ENCODE assay signal across 11 cellular contexts in genomic region chr12:94304566-94305061, GRCh38.
DNase-seq lines count a peak whose midpoint lies in the region; ATAC-seq and TF ChIP-seq lines count a peak whose summit lies in the region.
"Had no signal": no experiment of that assay in that cellular context is flagged by ENCODE, and none has a peak within 500 bp of the region (broad histone marks: within the 10 kb centered on the region; RNA-seq: fewer than 3 reads in every experiment).

No MANE protein-coding gene starts in this region.

- ATAC-seq in HG03439 (IDR thresholded peaks at IDR 0.05; ENCODE audit: unreplicated experiment): no peak

- no peaks in the 10 kb centered on the region for H3K9me3 Mint-ChIP-seq in activated CD4-positive, alpha-beta memory T cell treated with anti-CD3 and anti-CD28 coated beads, Interleukin-2, amount 10 ng/mL, durations not matched to agents 7 days and 5 days
- H3K9me3 Mint-ChIP-seq in activated CD4-positive, alpha-beta memory T cell treated with anti-CD3 and anti-CD28 coated beads for 36 hours: no peaks in the 10 kb centered on the region

- H3K27me3 Mint-ChIP-seq in activated CD4-positive, alpha-beta memory T cell treated with anti-CD3 and anti-CD28 coated beads, Interleukin-2, amount 10 ng/mL, durations not matched to agents 7 days and 5 days: no peaks in the 10 kb centered on the region
- no peaks in the 10 kb centered on the region for H3K27me3 Mint-ChIP-seq in activated CD4-positive, alpha-beta memory T cell treated with anti-CD3 and anti-CD28 coated beads for 36 hours

- intact Hi-C loops in activated CD4-positive, alpha-beta memory T cell treated with anti-CD3 and anti-CD28 coated beads for 36 hours (cut with micrococcal nuclease): loop anchor here (1.0 to 10.0 kb wide), 10 partner anchors 22 to 340 kb away; partner anchors contain the start of gene PLXNC1
- intact Hi-C loops in tibial artery (cut with DNase I; ENCODE audit: low total_unique reads): no loop called here

- no peak for TF ChIP-seq CTCF in VCaP (conservative IDR thresholded peaks at IDR 0.05)
- no peak for TF ChIP-seq CTCF in tibial artery (IDR thresholded peaks at IDR 0.05)

- H3K27ac Mint-ChIP-seq in activated CD4-positive, alpha-beta memory T cell treated with anti-CD3 and anti-CD28 coated beads, Interleukin-2, amount 10 ng/mL, durations not matched to agents 7 days and 5 days: peak overlapping the region; percentile 73
- no peak overlapping the region for H3K27ac Mint-ChIP-seq in activated CD4-positive, alpha-beta memory T cell treated with anti-CD3 and anti-CD28 coated beads for 36 hours

- POLR2A ChIA-PET in activated CD4-positive, alpha-beta memory T cell treated with anti-CD3 and anti-CD28 coated beads, Interleukin-2, amount 10 ng/mL, durations not matched to agents 7 days and 5 days (lab: Charles Lee): interaction anchor here (0.7 to 3.2 kb wide), 15 partner anchors 14 to 1169 kb away, joined by 3 to 24 read pairs (median 3); partner anchors contain the start of genes METAP2 and PLXNC1
- POLR2A ChIA-PET in activated CD4-positive, alpha-beta memory T cell treated with anti-CD3 and anti-CD28 coated beads for 36 hours (lab: Charles Lee): interaction anchor here (1.2 to 2.1 kb wide), 3 partner anchors 22 to 96 kb away, joined by 4 to 10 read pairs (median 6); no protein-coding TSS in a partner anchor

- peaks cover 52% of the 10 kb centered on the region for H3K4me1 Mint-ChIP-seq in activated CD4-positive, alpha-beta memory T cell treated with anti-CD3 and anti-CD28 coated beads, Interleukin-2, amount 10 ng/mL, durations not matched to agents 7 days and 5 days
- peaks cover 38% of the 10 kb centered on the region for H3K4me1 Mint-ChIP-seq in activated CD4-positive, alpha-beta memory T cell treated with anti-CD3 and anti-CD28 coated beads for 36 hours (ENCODE audit: low read depth)

- H3K9me3 ChIP-seq in tibial artery: no peaks in the 10 kb centered on the region
- H3K9me3 ChIP-seq: prostate gland had no signal

- no peak overlapping the region for H3K4me3 ChIP-seq in tibial artery
- H3K4me3 ChIP-seq: prostate gland had no signal

- peaks cover 0 to 32% (median 12%) of the 10 kb centered on the region in 4 donors for H3K4me1 ChIP-seq in tibial artery
- H3K4me1 ChIP-seq: prostate gland had no signal

- CTCF ChIA-PET in activated CD4-positive, alpha-beta memory T cell treated with anti-CD3 and anti-CD28 coated beads, Interleukin-2, amount 10 ng/mL, durations not matched to agents 7 days and 5 days (lab: Charles Lee): interaction anchor here (1.2 to 1.7 kb wide), 2 partner anchors 155 to 202 kb away, joined by 4 to 6 read pairs; no protein-coding TSS in a partner anchor
- CTCF ChIA-PET in activated CD4-positive, alpha-beta memory T cell treated with anti-CD3 and anti-CD28 coated beads for 36 hours (lab: Charles Lee): interaction anchor here (1.0 to 1.5 kb wide), 5 partner anchors 11 to 155 kb away, joined by 3 to 5 read pairs (median 3); partner anchors contain the start of gene CEP83

- peaks cover 85% of the 10 kb centered on the region for H3K36me3 Mint-ChIP-seq in activated CD4-positive, alpha-beta memory T cell treated with anti-CD3 and anti-CD28 coated beads, Interleukin-2, amount 10 ng/mL, durations not matched to agents 7 days and 5 days (ENCODE audit: low read depth)
- H3K36me3 Mint-ChIP-seq in activated CD4-positive, alpha-beta memory T cell treated with anti-CD3 and anti-CD28 coated beads for 36 hours: peaks cover 78% of the 10 kb centered on the region

- H3K27me3 ChIP-seq in tibial artery: no peaks in the 10 kb centered on the region

- peak overlapping the region; percentile 18; the same call in 1 of the 2 replicates for H3K27ac ChIP-seq in VCaP
- H3K27ac ChIP-seq in tibial artery: peak overlapping the region; percentile 6 to 64
- H3K27ac ChIP-seq: prostate gland had no signal

- DNase-seq in activated CD4-positive, alpha-beta memory T cell treated with anti-CD3 and anti-CD28 coated beads, Interleukin-2, amount 10 ng/mL, durations not matched to agents 7 days and 5 days: no peak
- DNase-seq in activated CD4-positive, alpha-beta memory T cell treated with anti-CD3 and anti-CD28 coated beads for 36 hours: no peak
- DNase-seq in iPS-NIHi11 (ENCODE audit: low spot score) (peak; percentile 64), tibial artery (no peak), cerebellum (ENCODE audit: low spot score) (no peak), GF-D8 (lab: John Stamatoyannopoulos, UW) (no peak)
- DNase-seq: cerebellar nuclear complex, NCI-H1092 had no signal

- H3K4me3 Mint-ChIP-seq in activated CD4-positive, alpha-beta memory T cell treated with anti-CD3 and anti-CD28 coated beads, Interleukin-2, amount 10 ng/mL, durations not matched to agents 7 days and 5 days: peak overlapping the region; percentile 37
- no peak overlapping the region for H3K4me3 Mint-ChIP-seq in activated CD4-positive, alpha-beta memory T cell treated with anti-CD3 and anti-CD28 coated beads for 36 hours

- H3K36me3 ChIP-seq in tibial artery: peaks cover 0 to 15% (median 7%) of the 10 kb centered on the region in 3 donors
- H3K36me3 ChIP-seq: prostate gland had no signal
